Comparison of ENCODE assay signal across 1 cellular context in the genomic region with DNA sequence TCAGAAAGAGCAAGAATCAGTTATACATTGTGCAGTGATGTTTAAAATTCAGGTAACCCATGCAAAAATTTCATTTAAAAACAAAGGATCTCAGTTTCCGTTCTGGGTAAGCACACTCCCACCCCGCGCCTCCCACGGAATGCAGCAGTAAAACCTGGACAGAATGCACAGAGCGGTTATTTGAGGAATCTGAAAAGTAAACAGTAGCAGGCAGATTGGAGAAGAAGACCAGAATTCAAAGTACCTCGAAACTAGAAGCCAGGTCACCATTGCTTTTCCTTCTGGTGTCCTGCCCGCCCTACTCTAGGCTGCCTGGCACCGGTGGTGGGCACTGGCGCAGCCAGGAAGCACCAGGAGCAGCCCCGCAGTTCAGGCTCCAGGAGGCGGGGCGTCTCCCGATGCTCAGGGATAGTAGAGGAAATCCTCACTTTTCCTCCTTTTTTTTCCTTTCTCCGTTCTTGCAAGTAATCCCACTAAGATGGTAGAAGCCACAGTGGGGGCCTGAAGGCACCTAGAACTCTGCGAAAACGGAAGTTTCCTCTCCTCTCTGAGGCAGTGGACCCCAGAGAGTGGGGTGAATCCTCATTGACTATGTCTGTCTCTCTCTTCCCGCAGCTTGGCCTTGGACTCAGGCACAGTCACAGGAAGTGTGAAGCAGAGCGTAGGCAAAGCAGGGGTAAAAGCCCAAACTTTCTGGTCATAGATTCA.
TF ChIP-seq lines count a peak whose summit lies in the region.

No MANE protein-coding gene starts in this region.

TF ChIP-seq in HepG2, 621 proteins besides CTCF, POLR2A, EP300 and RAD21 (continued from another document and continues in another):
- no peak for TF ChIP-seq RFXAP (CRISPR knock-in tag; IDR thresholded peaks at IDR 0.05; ENCODE audit: borderline replicate concordance)
- TF ChIP-seq ZNF766 (CRISPR knock-in tag; IDR thresholded peaks at IDR 0.05; ENCODE audit: borderline replicate concordance): 0 out of 2 replicates have a peak, but pooled peaks have one; percentile 25
- 0 out of 2 replicates have a peak, but pooled peaks have one; percentile 10 for TF ChIP-seq ZNF605 (CRISPR knock-in tag; IDR thresholded peaks at IDR 0.05)
- TF ChIP-seq MXI1 (IDR thresholded peaks at IDR 0.05; ENCODE audit: borderline replicate concordance, low read depth, low read length): no peak
- no peak for TF ChIP-seq SRSF1 (optimal IDR thresholded peaks at IDR 0.05; ENCODE audit: low read depth, low read length)
- peak; percentile 60; the same call in 1 of the 2 replicates for TF ChIP-seq ISL2 (CRISPR knock-in tag; IDR thresholded peaks at IDR 0.05)
- TF ChIP-seq ZNF296 (CRISPR knock-in tag; conservative IDR thresholded peaks at IDR 0.05): no peak
- no peak for TF ChIP-seq RAD51 (IDR thresholded peaks at IDR 0.05; ENCODE audit: borderline replicate concordance)
- TF ChIP-seq, protein P1, sequence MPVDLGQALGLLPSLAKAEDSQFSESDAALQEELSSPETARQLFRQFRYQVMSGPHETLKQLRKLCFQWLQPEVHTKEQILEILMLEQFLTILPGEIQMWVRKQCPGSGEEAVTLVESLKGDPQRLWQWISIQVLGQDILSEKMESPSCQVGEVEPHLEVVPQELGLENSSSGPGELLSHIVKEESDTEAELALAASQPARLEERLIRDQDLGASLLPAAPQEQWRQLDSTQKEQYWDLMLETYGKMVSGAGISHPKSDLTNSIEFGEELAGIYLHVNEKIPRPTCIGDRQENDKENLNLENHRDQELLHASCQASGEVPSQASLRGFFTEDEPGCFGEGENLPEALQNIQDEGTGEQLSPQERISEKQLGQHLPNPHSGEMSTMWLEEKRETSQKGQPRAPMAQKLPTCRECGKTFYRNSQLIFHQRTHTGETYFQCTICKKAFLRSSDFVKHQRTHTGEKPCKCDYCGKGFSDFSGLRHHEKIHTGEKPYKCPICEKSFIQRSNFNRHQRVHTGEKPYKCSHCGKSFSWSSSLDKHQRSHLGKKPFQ (CRISPR knock-in tag; IDR thresholded peaks at IDR 0.05; ENCODE audit: insufficient replicate concordance): peak; percentile 76
- no peak for TF ChIP-seq U2AF2 (IDR thresholded peaks at IDR 0.05; ENCODE audit: low read depth, low read length)
- TF ChIP-seq NPAS2 (CRISPR knock-in tag; IDR thresholded peaks at IDR 0.05; ENCODE audit: borderline replicate concordance): no peak
- no peak for TF ChIP-seq HNRNPUL1 (IDR thresholded peaks at IDR 0.05; ENCODE audit: low read depth, low read length)
- TF ChIP-seq SAP130 (CRISPR knock-in tag; IDR thresholded peaks at IDR 0.05; ENCODE audit: low read depth): peak; percentile 33; the same call in 1 of the 2 replicates
- TF ChIP-seq ZNF616 (CRISPR knock-in tag; IDR thresholded peaks at IDR 0.05; ENCODE audit: low read depth): no peak
- TF ChIP-seq, protein P2, sequence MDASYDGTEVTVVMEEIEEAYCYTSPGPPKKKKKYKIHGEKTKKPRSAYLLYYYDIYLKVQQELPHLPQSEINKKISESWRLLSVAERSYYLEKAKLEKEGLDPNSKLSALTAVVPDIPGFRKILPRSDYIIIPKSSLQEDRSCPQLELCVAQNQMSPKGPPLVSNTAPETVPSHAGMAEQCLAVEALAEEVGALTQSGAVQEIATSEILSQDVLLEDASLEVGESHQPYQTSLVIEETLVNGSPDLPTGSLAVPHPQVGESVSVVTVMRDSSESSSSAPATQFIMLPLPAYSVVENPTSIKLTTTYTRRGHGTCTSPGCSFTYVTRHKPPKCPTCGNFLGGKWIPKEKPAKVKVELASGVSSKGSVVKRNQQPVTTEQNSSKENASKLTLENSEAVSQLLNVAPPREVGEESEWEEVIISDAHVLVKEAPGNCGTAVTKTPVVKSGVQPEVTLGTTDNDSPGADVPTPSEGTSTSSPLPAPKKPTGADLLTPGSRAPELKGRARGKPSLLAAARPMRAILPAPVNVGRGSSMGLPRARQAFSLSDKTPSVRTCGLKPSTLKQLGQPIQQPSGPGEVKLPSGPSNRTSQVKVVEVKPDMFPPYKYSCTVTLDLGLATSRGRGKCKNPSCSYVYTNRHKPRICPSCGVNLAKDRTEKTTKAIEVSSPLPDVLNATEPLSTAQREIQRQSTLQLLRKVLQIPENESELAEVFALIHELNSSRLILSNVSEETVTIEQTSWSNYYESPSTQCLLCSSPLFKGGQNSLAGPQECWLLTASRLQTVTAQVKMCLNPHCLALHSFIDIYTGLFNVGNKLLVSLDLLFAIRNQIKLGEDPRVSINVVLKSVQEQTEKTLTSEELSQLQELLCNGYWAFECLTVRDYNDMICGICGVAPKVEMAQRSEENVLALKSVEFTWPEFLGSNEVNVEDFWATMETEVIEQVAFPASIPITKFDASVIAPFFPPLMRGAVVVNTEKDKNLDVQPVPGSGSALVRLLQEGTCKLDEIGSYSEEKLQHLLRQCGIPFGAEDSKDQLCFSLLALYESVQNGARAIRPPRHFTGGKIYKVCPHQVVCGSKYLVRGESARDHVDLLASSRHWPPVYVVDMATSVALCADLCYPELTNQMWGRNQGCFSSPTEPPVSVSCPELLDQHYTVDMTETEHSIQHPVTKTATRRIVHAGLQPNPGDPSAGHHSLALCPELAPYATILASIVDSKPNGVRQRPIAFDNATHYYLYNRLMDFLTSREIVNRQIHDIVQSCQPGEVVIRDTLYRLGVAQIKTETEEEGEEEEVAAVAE (CRISPR knock-in tag; IDR thresholded peaks at IDR 0.05; ENCODE audit: borderline replicate concordance): no peak
- 0 out of 2 replicates have a peak, but pooled peaks have one; percentile 15 for TF ChIP-seq ZSCAN29 (CRISPR knock-in tag; conservative IDR thresholded peaks at IDR 0.05)
- 0 out of 2 replicates have a peak, but pooled peaks have one; percentile 33 for TF ChIP-seq SALL2 (CRISPR knock-in tag; IDR thresholded peaks at IDR 0.05)
- no peak for TF ChIP-seq TMF1 (CRISPR knock-in tag; IDR thresholded peaks at IDR 0.05; ENCODE audit: low read depth)
- TF ChIP-seq BHLHE40 (IDR thresholded peaks at IDR 0.05; ENCODE audit: low read length): no peak
- TF ChIP-seq SOX5 (CRISPR knock-in tag; IDR thresholded peaks at IDR 0.05; ENCODE audit: borderline replicate concordance): peak; percentile 22; the same call in 1 of the 2 replicates
- TF ChIP-seq YEATS2 (CRISPR knock-in tag; IDR thresholded peaks at IDR 0.05; ENCODE audit: borderline replicate concordance): no peak; the same call in 1 of the 2 replicates
- no peak for TF ChIP-seq NR2F6 (IDR thresholded peaks at IDR 0.05)
- TF ChIP-seq NR2F6 (CRISPR knock-in tag; IDR thresholded peaks at IDR 0.05): 0 out of 2 replicates have a peak, but pooled peaks have one; percentile 12
- no peak for TF ChIP-seq ZNF33A (CRISPR knock-in tag; IDR thresholded peaks at IDR 0.05; ENCODE audit: borderline replicate concordance)
- no peak for TF ChIP-seq ZNF10 (CRISPR knock-in tag; IDR thresholded peaks at IDR 0.05; ENCODE audit: borderline replicate concordance, low read depth)
- no peak for TF ChIP-seq JUND (CRISPR knock-in tag; IDR thresholded peaks at IDR 0.05)
- TF ChIP-seq, protein P3, sequence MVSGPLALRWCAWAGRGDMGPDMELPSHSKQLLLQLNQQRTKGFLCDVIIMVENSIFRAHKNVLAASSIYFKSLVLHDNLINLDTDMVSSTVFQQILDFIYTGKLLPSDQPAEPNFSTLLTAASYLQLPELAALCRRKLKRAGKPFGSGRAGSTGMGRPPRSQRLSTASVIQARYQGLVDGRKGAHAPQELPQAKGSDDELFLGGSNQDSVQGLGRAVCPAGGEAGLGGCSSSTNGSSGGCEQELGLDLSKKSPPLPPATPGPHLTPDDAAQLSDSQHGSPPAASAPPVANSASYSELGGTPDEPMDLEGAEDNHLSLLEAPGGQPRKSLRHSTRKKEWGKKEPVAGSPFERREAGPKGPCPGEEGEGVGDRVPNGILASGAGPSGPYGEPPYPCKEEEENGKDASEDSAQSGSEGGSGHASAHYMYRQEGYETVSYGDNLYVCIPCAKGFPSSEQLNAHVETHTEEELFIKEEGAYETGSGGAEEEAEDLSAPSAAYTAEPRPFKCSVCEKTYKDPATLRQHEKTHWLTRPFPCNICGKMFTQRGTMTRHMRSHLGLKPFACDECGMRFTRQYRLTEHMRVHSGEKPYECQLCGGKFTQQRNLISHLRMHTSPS (CRISPR knock-in tag; IDR thresholded peaks at IDR 0.05; ENCODE audit: low read depth): peak; percentile 70
- TF ChIP-seq ZNF83 (CRISPR knock-in tag; IDR thresholded peaks at IDR 0.05; ENCODE audit: borderline replicate concordance): no peak
- TF ChIP-seq, protein P4, sequence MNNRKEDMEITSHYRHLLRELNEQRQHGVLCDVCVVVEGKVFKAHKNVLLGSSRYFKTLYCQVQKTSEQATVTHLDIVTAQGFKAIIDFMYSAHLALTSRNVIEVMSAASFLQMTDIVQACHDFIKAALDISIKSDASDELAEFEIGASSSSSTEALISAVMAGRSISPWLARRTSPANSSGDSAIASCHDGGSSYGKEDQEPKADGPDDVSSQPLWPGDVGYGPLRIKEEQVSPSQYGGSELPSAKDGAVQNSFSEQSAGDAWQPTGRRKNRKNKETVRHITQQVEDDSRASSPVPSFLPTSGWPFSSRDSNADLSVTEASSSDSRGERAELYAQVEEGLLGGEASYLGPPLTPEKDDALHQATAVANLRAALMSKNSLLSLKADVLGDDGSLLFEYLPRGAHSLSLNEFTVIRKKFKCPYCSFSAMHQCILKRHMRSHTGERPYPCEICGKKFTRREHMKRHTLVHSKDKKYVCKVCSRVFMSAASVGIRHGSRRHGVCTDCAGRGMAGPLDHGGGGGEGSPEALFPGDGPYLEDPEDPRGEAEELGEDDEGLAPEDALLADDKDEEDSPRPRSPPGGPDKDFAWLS (CRISPR knock-in tag; IDR thresholded peaks at IDR 0.05; ENCODE audit: borderline replicate concordance): peak; percentile 43; the same call in 1 of the 2 replicates
- no peak for TF ChIP-seq ZIK1 (CRISPR knock-in tag; IDR thresholded peaks at IDR 0.05; ENCODE audit: borderline replicate concordance, low read depth)
- TF ChIP-seq, protein P5, sequence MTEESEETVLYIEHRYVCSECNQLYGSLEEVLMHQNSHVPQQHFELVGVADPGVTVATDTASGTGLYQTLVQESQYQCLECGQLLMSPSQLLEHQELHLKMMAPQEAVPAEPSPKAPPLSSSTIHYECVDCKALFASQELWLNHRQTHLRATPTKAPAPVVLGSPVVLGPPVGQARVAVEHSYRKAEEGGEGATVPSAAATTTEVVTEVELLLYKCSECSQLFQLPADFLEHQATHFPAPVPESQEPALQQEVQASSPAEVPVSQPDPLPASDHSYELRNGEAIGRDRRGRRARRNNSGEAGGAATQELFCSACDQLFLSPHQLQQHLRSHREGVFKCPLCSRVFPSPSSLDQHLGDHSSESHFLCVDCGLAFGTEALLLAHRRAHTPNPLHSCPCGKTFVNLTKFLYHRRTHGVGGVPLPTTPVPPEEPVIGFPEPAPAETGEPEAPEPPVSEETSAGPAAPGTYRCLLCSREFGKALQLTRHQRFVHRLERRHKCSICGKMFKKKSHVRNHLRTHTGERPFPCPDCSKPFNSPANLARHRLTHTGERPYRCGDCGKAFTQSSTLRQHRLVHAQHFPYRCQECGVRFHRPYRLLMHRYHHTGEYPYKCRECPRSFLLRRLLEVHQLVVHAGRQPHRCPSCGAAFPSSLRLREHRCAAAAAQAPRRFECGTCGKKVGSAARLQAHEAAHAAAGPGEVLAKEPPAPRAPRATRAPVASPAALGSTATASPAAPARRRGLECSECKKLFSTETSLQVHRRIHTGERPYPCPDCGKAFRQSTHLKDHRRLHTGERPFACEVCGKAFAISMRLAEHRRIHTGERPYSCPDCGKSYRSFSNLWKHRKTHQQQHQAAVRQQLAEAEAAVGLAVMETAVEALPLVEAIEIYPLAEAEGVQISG (CRISPR knock-in tag; IDR thresholded peaks at IDR 0.05): peak; percentile 32; the same call in 1 of the 2 replicates
- TF ChIP-seq, protein P6, sequence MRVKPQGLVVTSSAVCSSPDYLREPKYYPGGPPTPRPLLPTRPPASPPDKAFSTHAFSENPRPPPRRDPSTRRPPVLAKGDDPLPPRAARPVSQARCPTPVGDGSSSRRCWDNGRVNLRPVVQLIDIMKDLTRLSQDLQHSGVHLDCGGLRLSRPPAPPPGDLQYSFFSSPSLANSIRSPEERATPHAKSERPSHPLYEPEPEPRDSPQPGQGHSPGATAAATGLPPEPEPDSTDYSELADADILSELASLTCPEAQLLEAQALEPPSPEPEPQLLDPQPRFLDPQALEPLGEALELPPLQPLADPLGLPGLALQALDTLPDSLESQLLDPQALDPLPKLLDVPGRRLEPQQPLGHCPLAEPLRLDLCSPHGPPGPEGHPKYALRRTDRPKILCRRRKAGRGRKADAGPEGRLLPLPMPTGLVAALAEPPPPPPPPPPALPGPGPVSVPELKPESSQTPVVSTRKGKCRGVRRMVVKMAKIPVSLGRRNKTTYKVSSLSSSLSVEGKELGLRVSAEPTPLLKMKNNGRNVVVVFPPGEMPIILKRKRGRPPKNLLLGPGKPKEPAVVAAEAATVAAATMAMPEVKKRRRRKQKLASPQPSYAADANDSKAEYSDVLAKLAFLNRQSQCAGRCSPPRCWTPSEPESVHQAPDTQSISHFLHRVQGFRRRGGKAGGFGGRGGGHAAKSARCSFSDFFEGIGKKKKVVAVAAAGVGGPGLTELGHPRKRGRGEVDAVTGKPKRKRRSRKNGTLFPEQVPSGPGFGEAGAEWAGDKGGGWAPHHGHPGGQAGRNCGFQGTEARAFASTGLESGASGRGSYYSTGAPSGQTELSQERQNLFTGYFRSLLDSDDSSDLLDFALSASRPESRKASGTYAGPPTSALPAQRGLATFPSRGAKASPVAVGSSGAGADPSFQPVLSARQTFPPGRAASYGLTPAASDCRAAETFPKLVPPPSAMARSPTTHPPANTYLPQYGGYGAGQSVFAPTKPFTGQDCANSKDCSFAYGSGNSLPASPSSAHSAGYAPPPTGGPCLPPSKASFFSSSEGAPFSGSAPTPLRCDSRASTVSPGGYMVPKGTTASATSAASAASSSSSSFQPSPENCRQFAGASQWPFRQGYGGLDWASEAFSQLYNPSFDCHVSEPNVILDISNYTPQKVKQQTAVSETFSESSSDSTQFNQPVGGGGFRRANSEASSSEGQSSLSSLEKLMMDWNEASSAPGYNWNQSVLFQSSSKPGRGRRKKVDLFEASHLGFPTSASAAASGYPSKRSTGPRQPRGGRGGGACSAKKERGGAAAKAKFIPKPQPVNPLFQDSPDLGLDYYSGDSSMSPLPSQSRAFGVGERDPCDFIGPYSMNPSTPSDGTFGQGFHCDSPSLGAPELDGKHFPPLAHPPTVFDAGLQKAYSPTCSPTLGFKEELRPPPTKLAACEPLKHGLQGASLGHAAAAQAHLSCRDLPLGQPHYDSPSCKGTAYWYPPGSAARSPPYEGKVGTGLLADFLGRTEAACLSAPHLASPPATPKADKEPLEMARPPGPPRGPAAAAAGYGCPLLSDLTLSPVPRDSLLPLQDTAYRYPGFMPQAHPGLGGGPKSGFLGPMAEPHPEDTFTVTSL (CRISPR knock-in tag; IDR thresholded peaks at IDR 0.05; ENCODE audit: borderline replicate concordance): 0 out of 2 replicates have a peak, but pooled peaks have one; percentile 59
- TF ChIP-seq HDAC2 (CRISPR knock-in tag; IDR thresholded peaks at IDR 0.05): peak; percentile 51; the same call in 1 of the 2 replicates
- no peak for TF ChIP-seq KLF13 (CRISPR knock-in tag; IDR thresholded peaks at IDR 0.05)
